Comparison of ENCODE assay signal across 8 cellular contexts in genomic region chr7:152335900-152336571, GRCh38.
DNase-seq lines count a peak whose midpoint lies in the region; ATAC-seq and TF ChIP-seq lines count a peak whose summit lies in the region.

No MANE protein-coding gene starts in this region.

- H3K4me3 ChIP-seq in GM12865 (ENCODE audit: low read depth, low read length) (peak overlapping the region; percentile 22; the same call in 1 of the 2 replicates), choroid plexus epithelial cell (ENCODE audit: low read depth, low read length) (peak overlapping the region; percentile 32)

- peak; percentile 57 for ATAC-seq in HG02798 (IDR thresholded peaks at IDR 0.05; ENCODE audit: poor library complexity, unreplicated experiment)

- DNase-seq in GM12865 (ENCODE audit: low read depth) (peak; percentile 15), choroid plexus epithelial cell (ENCODE audit: low read depth) (peak; percentile 53), neural crest cell (ENCODE audit: low read depth, low spot score) (no peak), iPS-NIHi11 (ENCODE audit: low spot score) (no peak), Kasumi-1 (lab: John Stamatoyannopoulos, UW) (no peak), NCI-H510A treated with DMSO at 0.1 percent for 48 hours (lab: John Stamatoyannopoulos, UW) (no peak), NCI-H1417 treated with DMSO at 0.1 percent for 48 hours (lab: John Stamatoyannopoulos, UW) (no peak)

- no peaks in the 10 kb centered on the region for H3K27me3 Mint-ChIP-seq in neural crest cell (ENCODE audit: low read depth)

- H3K27ac Mint-ChIP-seq in neural crest cell (ENCODE audit: unreplicated experiment) = peak overlapping the region; percentile 67

- no peak for TF ChIP-seq CTCF in GM12865 (IDR thresholded peaks at IDR 0.05; ENCODE audit: insufficient read depth, low read depth, low read length, missing control alignments)
- TF ChIP-seq CTCF in choroid plexus epithelial cell (conservative IDR thresholded peaks at IDR 0.05; ENCODE audit: low read depth, low read length) = no peak
- TF ChIP-seq CTCF in neural crest cell (conservative IDR thresholded peaks at IDR 0.05) = no peak

- H3K9me3 Mint-ChIP-seq in neural crest cell = no peaks in the 10 kb centered on the region

- peaks cover 8% of the 10 kb centered on the region for H3K4me1 Mint-ChIP-seq in neural crest cell

- H3K4me3 Mint-ChIP-seq in neural crest cell = no peak overlapping the region

- no peaks in the 10 kb centered on the region for H3K36me3 Mint-ChIP-seq in neural crest cell (ENCODE audit: low read depth)

Comparison
In these comparisons a context has a peak if more than half of its experiments do, and no peak if none do; other contexts are left out.
1. DNase-seq: peak in GM12865 (single experiment) and choroid plexus epithelial cell (single experiment); none in neural crest cell (single experiment), iPS-NIHi11 (single experiment), Kasumi-1 (0 of 2), NCI-H510A treated with DMSO at 0.1 percent for 48 hours (single experiment) and NCI-H1417 treated with DMSO at 0.1 percent for 48 hours (single experiment).